In genomic region chr1:221761354-221762002, GRCh38 we compare ENCODE assay signal across 1 cellular context.
TF ChIP-seq lines count a peak whose summit lies in the region.

No MANE protein-coding gene starts in this region.

TF ChIP-seq in K562, 482 proteins besides CTCF, POLR2A, EP300 and RAD21 (continued from another document):
- TF ChIP-seq MGA (IDR thresholded peaks at IDR 0.05) (peak; percentile 13; the same call in 1 of the 2 replicates), ZNF589 (CRISPR knock-in tag; IDR thresholded peaks at IDR 0.05; ENCODE audit: low read depth) (peak; percentile 75), CREB5 (CRISPR knock-in tag; IDR thresholded peaks at IDR 0.05) (no peak), ZNF584 (CRISPR knock-in tag; IDR thresholded peaks at IDR 0.05; ENCODE audit: low read depth) (0 out of 2 replicates have a peak, but pooled peaks have one; percentile 28), CBX2 (IDR thresholded peaks at IDR 0.05; ENCODE audit: insufficient read depth, low read length, poor library complexity, severe bottlenecking) (no peak), ELK3 (CRISPR knock-in tag; IDR thresholded peaks at IDR 0.05) (no peak), HDAC6 (IDR thresholded peaks at IDR 0.05; ENCODE audit: low read depth, low read length) (no peak), ZNF277 (CRISPR knock-in tag; IDR thresholded peaks at IDR 0.05; ENCODE audit: borderline replicate concordance) (no peak), DIDO1 (tag; IDR thresholded peaks at IDR 0.05; ENCODE audit: low read depth) (no peak), ZNF134 (CRISPR knock-in tag; conservative IDR thresholded peaks at IDR 0.05) (peak; percentile 46; the same call in 1 of the 2 replicates), MTF1 (CRISPR knock-in tag; IDR thresholded peaks at IDR 0.05; ENCODE audit: borderline replicate concordance) (no peak), ELF1 (tag; IDR thresholded peaks at IDR 0.05) (no peak), NR0B1 (IDR thresholded peaks at IDR 0.05; ENCODE audit: partially characterized antibody) (no peak), ZNF639 (CRISPR knock-in tag; conservative IDR thresholded peaks at IDR 0.05 in 1 of 2, IDR thresholded peaks at IDR 0.05 in 1 of 2) (peak in 1 of 2 experiments; percentile 8; a peak in 1 of 4 replicates), ZNF165 (CRISPR knock-in tag; IDR thresholded peaks at IDR 0.05; ENCODE audit: borderline replicate concordance) (no peak), CREB3L1 (IDR thresholded peaks at IDR 0.05; ENCODE audit: borderline replicate concordance, low read depth) (no peak), RFX1 (IDR thresholded peaks at IDR 0.05) (no peak), ARID3B (CRISPR knock-in tag; IDR thresholded peaks at IDR 0.05; ENCODE audit: borderline replicate concordance) (no peak), MLLT1 (IDR thresholded peaks at IDR 0.05) (no peak), MYNN (IDR thresholded peaks at IDR 0.05) (no peak), MYNN (CRISPR knock-in tag; IDR thresholded peaks at IDR 0.05) (no peak), LEF1 (IDR thresholded peaks at IDR 0.05) (no peak), ZNF644 (tag; IDR thresholded peaks at IDR 0.05; ENCODE audit: low read depth) (no peak), ZNF324 (CRISPR knock-in tag; IDR thresholded peaks at IDR 0.05) (no peak), BDP1 (IDR thresholded peaks at IDR 0.05; ENCODE audit: insufficient read depth, insufficient read length) (no peak)
